Comparison of ENCODE assay signal across 8 cellular contexts in the genomic region with DNA sequence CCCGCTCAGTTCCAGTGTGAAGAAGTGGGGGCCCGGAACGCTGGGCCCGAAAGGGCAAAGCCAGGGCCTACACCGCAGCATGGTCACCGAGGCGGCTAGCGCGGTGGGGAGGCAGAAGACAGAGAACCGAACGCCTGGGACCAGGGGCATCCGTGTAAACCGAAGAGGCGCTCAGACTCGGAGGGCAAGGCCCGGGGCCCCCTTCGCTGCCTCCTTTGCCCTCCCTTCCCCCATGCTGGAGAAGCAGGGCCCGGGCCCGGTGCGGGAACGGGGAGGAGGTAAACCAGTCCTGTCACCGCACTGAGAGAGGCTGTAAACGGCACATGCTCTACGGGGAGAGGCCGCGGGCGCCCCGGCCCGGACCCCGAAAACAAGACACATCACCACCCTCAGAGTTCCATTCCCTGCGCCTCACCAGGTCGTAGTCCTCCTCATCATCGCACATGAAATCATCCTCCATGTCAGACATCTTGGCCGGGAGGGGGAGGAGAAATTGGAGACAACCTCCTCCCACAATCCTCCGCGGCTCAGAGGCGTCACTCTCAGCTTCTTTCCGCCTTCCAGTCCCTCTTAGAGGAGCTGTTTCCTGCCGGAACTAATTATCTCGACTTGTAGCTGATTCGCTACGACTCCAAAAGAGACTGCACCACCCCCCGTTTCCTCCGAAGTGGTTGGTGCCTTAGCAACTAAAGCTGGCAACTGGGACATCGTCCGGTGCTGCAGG. TPM values are rescaled to one million over a fixed set of nuclear protein-coding genes. Genes with fewer than 3 reads are reported as not detected.
A peak's percentile ranks its signal among the peaks of the same experiment; 100 is the strongest.
DNase-seq lines count a peak whose midpoint lies in the region; ATAC-seq and TF ChIP-seq lines count a peak whose summit lies in the region.

A gene (minus strand): TSS at position 490 of the 724 bp plus-strand sequence. CDS start 21 bp downstream, at position 469.

- H3K27me3 Mint-ChIP-seq in activated T-cell treated with anti-CD3 and anti-CD28 coated beads, Interleukin-2, amount 50 U/mL, for 4 hours (ENCODE audit: low read depth): no peaks in the 10 kb centered on the region

- H3K4me3 Mint-ChIP-seq in activated T-cell treated with anti-CD3 and anti-CD28 coated beads, Interleukin-2, amount 50 U/mL, for 4 hours: peak within 1 kb of the TSS; percentile 94

- H3K9ac ChIP-seq in mucosa of stomach (ENCODE audit: low read length): peak within 1 kb of the TSS; percentile 95

- H3K27me3 ChIP-seq in esophagus (ENCODE audit: control insufficient read depth in 1 of 2, insufficient read depth in 2 of 2, low read length in 2 of 2) (no peaks in the 10 kb centered on the region), mucosa of stomach (ENCODE audit: control insufficient read depth, insufficient read depth, low read length) (no peaks in the 10 kb centered on the region)

- peak within 1 kb of the TSS; percentile 90 to 99 for H3K4me3 ChIP-seq in esophagus (ENCODE audit: low read depth in 1 of 2, low read length in 2 of 2)
- H3K4me3 ChIP-seq in mucosa of stomach (ENCODE audit: low read length): peak within 1 kb of the TSS; percentile 76

- H3K9me3 ChIP-seq in esophagus (ENCODE audit: control insufficient read depth in 2 of 2, insufficient read depth in 1 of 2, low read depth in 1 of 2, low read length in 1 of 2) (no peaks in the 10 kb centered on the region), mucosa of stomach (ENCODE audit: control insufficient read depth, low read length) (no peaks in the 10 kb centered on the region)

- ATAC-seq in GM21717 (IDR thresholded peaks at IDR 0.05; ENCODE audit: unreplicated experiment): peak; percentile 89
- ATAC-seq in activated T-cell treated with anti-CD3 and anti-CD28 coated beads, Interleukin-2, amount 50 U/mL, for 4 hours: peak; percentile 97

- H3K36me3 ChIP-seq in esophagus (ENCODE audit: control insufficient read depth in 2 of 2, insufficient read depth in 2 of 2, low read length in 1 of 2): no peaks in the 10 kb centered on the region
- no peaks in the 10 kb centered on the region for H3K36me3 ChIP-seq in mucosa of stomach (ENCODE audit: control insufficient read depth, insufficient read depth, low read length)

- H3K27ac ChIP-seq in esophagus (ENCODE audit: low read depth in 2 of 2, low read length in 1 of 2): peak within 1 kb of the TSS; percentile 89 to 90

- 0% methylated on average over 45 to 46 of the region's 46 CpGs for WGBS in esophagus, 2 donors

- DNase-seq in DMS153 treated with DMSO at 0.1 percent for 48 hours (lab: John Stamatoyannopoulos, UW; ENCODE audit: unreplicated experiment) (peak; percentile 69), KBM-7 (peak; percentile 99)
- peak; percentile 84 for DNase-seq in activated T-cell treated with anti-CD3 and anti-CD28 coated beads, Interleukin-2, amount 50 U/mL, for 4 hours
- DNase-seq in stimulated activated CD8-positive, alpha-beta memory T cell treated with anti-CD3 and anti-CD28 coated beads, Interleukin-7, amount 100 ng/mL, for 1 hour (ENCODE audit: low read depth in 2 of 2): peak; percentile 88

- H3K4me1 Mint-ChIP-seq in activated T-cell treated with anti-CD3 and anti-CD28 coated beads, Interleukin-2, amount 50 U/mL, for 4 hours (ENCODE audit: low read depth): peaks cover 47% of the 10 kb centered on the region

- H3K4me1 ChIP-seq in esophagus (ENCODE audit: control insufficient read depth in 2 of 2, insufficient read depth in 2 of 2, low read length in 1 of 2) (no peaks in the 10 kb centered on the region), mucosa of stomach (ENCODE audit: control insufficient read depth, insufficient read depth, low read length) (no peaks in the 10 kb centered on the region)

- in situ Hi-C loops in KBM-7 (cut with MboI; ENCODE audit: low pct_unique_long_range_greater_than_20kb, low sequenced_read_pairs): no loop called here

- H3K36me3 Mint-ChIP-seq in activated T-cell treated with anti-CD3 and anti-CD28 coated beads, Interleukin-2, amount 50 U/mL, for 4 hours (ENCODE audit: insufficient read depth): peaks cover 2% of the 10 kb centered on the region

- no peaks in the 10 kb centered on the region for H3K9me3 Mint-ChIP-seq in activated T-cell treated with anti-CD3 and anti-CD28 coated beads, Interleukin-2, amount 50 U/mL, for 4 hours

TF ChIP-seq in PFSK-1, 5 proteins besides CTCF, POLR2A, EP300 and RAD21:
- peak; percentile 91 for TF ChIP-seq TAF1 (IDR thresholded peaks at IDR 0.05; ENCODE audit: borderline replicate concordance, insufficient read depth, low read length)
- TF ChIP-seq SIN3A (IDR thresholded peaks at IDR 0.05; ENCODE audit: borderline replicate concordance, insufficient read depth, low read length): peak; percentile 90; the same call in 1 of the 2 replicates
- peak; percentile 87 for TF ChIP-seq POLR2AphosphoS5 (IDR thresholded peaks at IDR 0.05; ENCODE audit: low read depth, low read length)
- TF ChIP-seq, protein P1, sequence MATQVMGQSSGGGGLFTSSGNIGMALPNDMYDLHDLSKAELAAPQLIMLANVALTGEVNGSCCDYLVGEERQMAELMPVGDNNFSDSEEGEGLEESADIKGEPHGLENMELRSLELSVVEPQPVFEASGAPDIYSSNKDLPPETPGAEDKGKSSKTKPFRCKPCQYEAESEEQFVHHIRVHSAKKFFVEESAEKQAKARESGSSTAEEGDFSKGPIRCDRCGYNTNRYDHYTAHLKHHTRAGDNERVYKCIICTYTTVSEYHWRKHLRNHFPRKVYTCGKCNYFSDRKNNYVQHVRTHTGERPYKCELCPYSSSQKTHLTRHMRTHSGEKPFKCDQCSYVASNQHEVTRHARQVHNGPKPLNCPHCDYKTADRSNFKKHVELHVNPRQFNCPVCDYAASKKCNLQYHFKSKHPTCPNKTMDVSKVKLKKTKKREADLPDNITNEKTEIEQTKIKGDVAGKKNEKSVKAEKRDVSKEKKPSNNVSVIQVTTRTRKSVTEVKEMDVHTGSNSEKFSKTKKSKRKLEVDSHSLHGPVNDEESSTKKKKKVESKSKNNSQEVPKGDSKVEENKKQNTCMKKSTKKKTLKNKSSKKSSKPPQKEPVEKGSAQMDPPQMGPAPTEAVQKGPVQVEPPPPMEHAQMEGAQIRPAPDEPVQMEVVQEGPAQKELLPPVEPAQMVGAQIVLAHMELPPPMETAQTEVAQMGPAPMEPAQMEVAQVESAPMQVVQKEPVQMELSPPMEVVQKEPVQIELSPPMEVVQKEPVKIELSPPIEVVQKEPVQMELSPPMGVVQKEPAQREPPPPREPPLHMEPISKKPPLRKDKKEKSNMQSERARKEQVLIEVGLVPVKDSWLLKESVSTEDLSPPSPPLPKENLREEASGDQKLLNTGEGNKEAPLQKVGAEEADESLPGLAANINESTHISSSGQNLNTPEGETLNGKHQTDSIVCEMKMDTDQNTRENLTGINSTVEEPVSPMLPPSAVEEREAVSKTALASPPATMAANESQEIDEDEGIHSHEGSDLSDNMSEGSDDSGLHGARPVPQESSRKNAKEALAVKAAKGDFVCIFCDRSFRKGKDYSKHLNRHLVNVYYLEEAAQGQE (IDR thresholded peaks at IDR 0.05; ENCODE audit: insufficient read depth in 1 of 2, low read depth in 2 of 2, low read length in 2 of 2): peak; percentile 37 to 42; a peak in 1 of 4 replicates
- TF ChIP-seq FOXP2 (optimal IDR thresholded peaks at IDR 0.05; ENCODE audit: borderline replicate concordance, extremely low read depth, extremely low read length, insufficient read depth): no peak
TF ChIP-seq in PFSK-1: peak in this region for 4.

RNA-seq across cellular contexts. Expression of the gene that starts here (rescaled TPM):
- polyA plus RNA-seq in PFSK-1 (2012; ENCODE audit: insufficient read length, low read depth): 49.9 TPM
- 100 to 1,000 TPM in 1 of 3 donors, 10 to 100 TPM in 2; 99.4 to 108 (median 99.8) TPM for total RNA-seq in activated T-cell treated with anti-CD3 and anti-CD28 coated beads, Interleukin-2, amount 50 U/mL, for 4 hours
- 10 to 100 TPM; 35.8 to 44.1 TPM for polyA plus RNA-seq in esophagus

Comparison
In these comparisons a context has a peak if more than half of its experiments do, and no peak if none do; other contexts are left out.
1. Peak in every context shown above with its lines: DNase-seq, ATAC-seq, H3K4me3 ChIP-seq and H3K27ac ChIP-seq.